Comparison of ENCODE assay signal across 15 cellular contexts in the genomic region with DNA sequence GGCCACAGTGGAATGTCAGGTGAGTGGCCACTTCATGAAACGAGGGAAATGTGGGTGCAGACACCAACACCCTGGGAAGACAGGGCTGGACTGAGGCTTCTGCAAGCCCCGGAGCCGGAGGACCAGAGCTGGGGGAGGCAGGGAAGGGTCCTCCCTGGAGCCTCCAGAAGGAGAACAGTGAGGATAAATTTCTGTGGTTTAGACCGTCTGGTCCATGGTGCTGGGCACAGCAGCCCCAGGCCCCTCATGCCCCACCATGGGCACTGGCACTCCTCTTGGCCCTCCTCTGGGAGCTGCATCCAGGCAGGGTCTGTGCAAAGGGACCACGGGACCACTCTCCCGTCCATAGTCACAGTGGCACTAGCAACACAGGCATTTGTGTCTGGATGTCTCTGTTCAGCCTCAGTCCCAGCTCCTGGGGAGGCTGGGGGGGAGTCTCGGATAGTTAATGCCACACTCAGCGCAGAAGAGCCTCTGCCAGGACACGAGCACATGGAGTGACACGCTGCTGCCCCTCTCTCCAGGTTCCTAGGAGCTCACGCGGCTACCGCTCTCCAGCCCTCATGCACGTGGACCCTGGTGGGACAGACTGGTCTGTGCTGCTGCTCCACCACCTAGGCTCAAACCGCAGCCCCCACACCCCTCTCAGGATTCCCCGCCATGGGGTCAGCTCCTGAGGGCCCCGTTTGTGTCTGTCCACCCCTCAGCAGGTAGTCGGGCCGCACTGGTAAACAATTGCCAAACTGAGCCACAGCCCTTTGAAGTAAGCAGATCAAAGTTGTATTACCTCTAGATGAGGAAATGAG.
"Had no signal": no experiment of that assay in that cellular context is flagged by ENCODE, and none has a peak within 500 bp of the region (broad histone marks: within the 10 kb centered on the region; RNA-seq: fewer than 3 reads in every experiment).

No MANE protein-coding gene starts in this region.

- H3K9me3 Mint-ChIP-seq: endodermal cell, mesothelial cell of epicardium had no signal

- H3K4me3 ChIP-seq: colonic mucosa, hepatocyte, skin epidermis had no signal

- H3K36me3 ChIP-seq: colonic mucosa, neutrophil had no signal

- H3K27ac Mint-ChIP-seq: endodermal cell, mesothelial cell of epicardium, nephron progenitor cell had no signal

- H3K79me2 ChIP-seq: hepatocyte had no signal

- H3K4me2 ChIP-seq: hepatocyte had no signal

- DNase-seq: cerebellar nuclear complex; colonic mucosa; dermis blood vessel endothelial cell; effector CD4-positive, alpha-beta T cell; endodermal cell; foreskin melanocyte; nephron progenitor cell; stimulated activated CD4-positive, alpha-beta T cell treated with anti-CD3 and anti-CD28 coated beads, Interleukin-12 subunit alpha, Interleukin-12 subunit beta, amount 100 ng/mL, for 4 hours; stimulated activated CD4-positive, alpha-beta T cell treated with anti-CD3 and anti-CD28 coated beads, Interleukin-2, amount 100 ng/mL, for 48 hours had no signal

- H3K36me3 Mint-ChIP-seq: mesothelial cell of epicardium had no signal

- ATAC-seq: left lobe of liver, sciatic nerve had no signal

- H3K4me3 Mint-ChIP-seq: endodermal cell, mesothelial cell of epicardium, nephron progenitor cell had no signal

- H3K27ac ChIP-seq: colonic mucosa, hepatocyte, neutrophil, skin epidermis had no signal

- H3K27me3 ChIP-seq: colonic mucosa, hepatocyte, neutrophil had no signal

- H3K9me3 ChIP-seq: colonic mucosa, neutrophil had no signal

- H3K4me1 ChIP-seq: colonic mucosa had no signal

- H2AFZ ChIP-seq: hepatocyte had no signal
